In genomic region chr1:247156787-247157232, GRCh38 we compare ENCODE assay signal across 26 cellular contexts. TPM values are rescaled to one million over a fixed set of nuclear protein-coding genes. Genes with fewer than 3 reads are reported as not detected.
DNase-seq lines count a peak whose midpoint lies in the region; ATAC-seq, FAIRE-seq and TF ChIP-seq lines count a peak whose summit lies in the region.
"Had no signal": no experiment of that assay in that cellular context is flagged by ENCODE, and none has a peak within 500 bp of the region (broad histone marks: within the 10 kb centered on the region; RNA-seq: fewer than 3 reads in every experiment).

No MANE protein-coding gene starts in this region.

- H3K27ac ChIP-seq in CD8-positive, alpha-beta T cell (ENCODE audit: low read depth, low read length) = no peak overlapping the region
- H3K27ac ChIP-seq in HUES6 (ENCODE audit: low read depth, low read length) (no peak overlapping the region), kidney (ENCODE audit: low read depth in 2 of 2, low read length in 2 of 2) (no peak overlapping the region)
- H3K27ac ChIP-seq: body of pancreas, gastrocnemius medialis, KMS-11, parathyroid adenoma, sigmoid colon, tibial artery, VCaP had no signal

- intact Hi-C loops in CD8-positive, alpha-beta T cell (cut with DNase I, micrococcal nuclease) = no loop called here
- intact Hi-C loops in kidney (cut with DNase I) = no loop called here

- in situ Hi-C loops in astrocyte of the spinal cord (cut with HindIII; ENCODE audit: low sequenced_read_pairs) = no loop called here

- CTCF ChIA-PET in CD8-positive, alpha-beta T cell (lab: Charles Lee) = no interaction called here

- peaks cover 65% of the 10 kb centered on the region for H3K9me3 Mint-ChIP-seq in CD8-positive, alpha-beta T cell
- peaks cover 76% of the 10 kb centered on the region for H3K9me3 Mint-ChIP-seq in T-helper 2 cell treated with Interferon-gamma antibody and Interleukin-4, amounts not matched to agents 5 μg/mL and 100 μg/mL, for 36 hours

- no peak overlapping the region for H3K27ac Mint-ChIP-seq in CD8-positive, alpha-beta T cell
- H3K27ac Mint-ChIP-seq in T-helper 2 cell treated with Interferon-gamma antibody and Interleukin-4, amounts not matched to agents 5 μg/mL and 100 μg/mL, for 36 hours = no peak overlapping the region
- H3K27ac Mint-ChIP-seq: mesothelial cell of epicardium, nephron had no signal

- no peak overlapping the region for H3K9ac ChIP-seq in HUES6 (ENCODE audit: low read length)
- no peak overlapping the region for H3K9ac ChIP-seq in kidney (ENCODE audit: low read length in 2 of 2)
- H3K9ac ChIP-seq: KMS-11, parathyroid adenoma had no signal

- no peaks in the 10 kb centered on the region for H3K27me3 Mint-ChIP-seq in CD8-positive, alpha-beta T cell (ENCODE audit: low read depth)
- no peaks in the 10 kb centered on the region for H3K27me3 Mint-ChIP-seq in T-helper 2 cell treated with Interferon-gamma antibody and Interleukin-4, amounts not matched to agents 5 μg/mL and 100 μg/mL, for 36 hours (ENCODE audit: low read depth)

- DNase-seq in CD8-positive, alpha-beta T cell = no peak
- DNase-seq in astrocyte of the spinal cord (ENCODE audit: low read depth, low spot score) = peak; percentile 5
- peak; percentile 5 for DNase-seq in left kidney (ENCODE audit: low read depth, low spot score)
- no peak for DNase-seq in T-helper 2 cell treated with Interferon-gamma antibody and Interleukin-4, amounts not matched to agents 5 μg/mL and 100 μg/mL, for 36 hours (ENCODE audit: low spot score)
- DNase-seq in stimulated activated CD4-positive, alpha-beta T cell treated with anti-CD3 and anti-CD28 coated beads, Interleukin-4, amount 100 ng/mL, for 24 hours = no peak
- DNase-seq in kidney = no peak
- DNase-seq: activated CD4-positive, alpha-beta T cell treated with anti-CD3 and anti-CD28 coated beads, Interleukin-2, amount 50 U/mL, for 4 hours; activated naive CD4-positive, alpha-beta T cell treated with anti-CD3 and anti-CD28 coated beads, Interleukin-2, amount 50 U/mL, for 16 hours; body of pancreas; Caco-2; gastrocnemius medialis; left cardiac atrium; NCI-H1105 treated with DMSO at 0.1 percent for 48 hours; NCI-H2171; NCI-H748 treated with DMSO at 0.1 percent for 48 hours; SIG-M5; sigmoid colon; stimulated activated naive CD4-positive, alpha-beta T cell treated with Interleukin-2 at 50 U/mL for 16 hours; tibial artery had no signal

- no peaks in the 10 kb centered on the region for H3K4me1 ChIP-seq in CD8-positive, alpha-beta T cell (ENCODE audit: insufficient read depth, low read length)
- H3K4me1 ChIP-seq in HUES6 (ENCODE audit: control insufficient read depth, insufficient read depth, low read length) = no peaks in the 10 kb centered on the region
- no peaks in the 10 kb centered on the region for H3K4me1 ChIP-seq in kidney (ENCODE audit: control insufficient read depth in 1 of 2, insufficient read depth in 1 of 2, low read depth in 1 of 2, low read length in 2 of 2)
- H3K4me1 ChIP-seq: body of pancreas, Caco-2, gastrocnemius medialis, parathyroid adenoma, sigmoid colon, tibial artery had no signal

- no peak for FAIRE-seq in kidney (lab: Jason Lieb, UNC)

- no peak for ATAC-seq in CD8-positive, alpha-beta T cell
- ATAC-seq in GM21576 (IDR thresholded peaks at IDR 0.05; ENCODE audit: unreplicated experiment) = no peak
- ATAC-seq: body of pancreas, gastrocnemius medialis, left cardiac atrium had no signal

- no peaks in the 10 kb centered on the region for H3K27me3 ChIP-seq in CD8-positive, alpha-beta T cell (ENCODE audit: insufficient read depth, low read length)
- H3K27me3 ChIP-seq in HUES6 (ENCODE audit: control insufficient read depth, insufficient read depth, low read length) = no peaks in the 10 kb centered on the region
- H3K27me3 ChIP-seq: body of pancreas, gastrocnemius medialis, sigmoid colon, tibial artery had no signal

- H3K36me3 ChIP-seq in CD8-positive, alpha-beta T cell (ENCODE audit: insufficient read depth, low read length) = peaks cover 38% of the 10 kb centered on the region
- H3K36me3 ChIP-seq in HUES6 (ENCODE audit: control insufficient read depth, insufficient read depth, low read length) (peaks cover 83% of the 10 kb centered on the region), kidney (ENCODE audit: control insufficient read depth in 1 of 2, insufficient read depth in 2 of 2, low read length in 2 of 2) (peaks cover 24 to 30% of the 10 kb centered on the region in 2 donors)

- POLR2A ChIA-PET in CD8-positive, alpha-beta T cell (lab: Charles Lee) = no interaction called here

- no peak for TF ChIP-seq CTCF in CD8-positive, alpha-beta T cell (IDR thresholded peaks at IDR 0.05)
- TF ChIP-seq CTCF in astrocyte of the spinal cord (IDR thresholded peaks at IDR 0.05; ENCODE audit: low read depth, low read length) (no peak), kidney (IDR thresholded peaks at IDR 0.05; ENCODE audit: borderline replicate concordance, extremely low read depth, insufficient read depth) (no peak)

- peak overlapping the region; percentile 5 for H3K4me3 ChIP-seq in CD8-positive, alpha-beta T cell (ENCODE audit: low read depth, low read length)
- H3K4me3 ChIP-seq in HUES6 (ENCODE audit: low read depth, low read length) (0 out of 2 replicates have a peak overlapping the region, but pooled peaks have one; percentile 31), astrocyte of the spinal cord (ENCODE audit: low read depth, low read length) (no peak overlapping the region), kidney (ENCODE audit: low read length in 2 of 2) (peak overlapping the region in 1 of 2 donors; percentile 12)
- H3K4me3 ChIP-seq: body of pancreas, sigmoid colon, tibial artery had no signal

- H3K9me3 ChIP-seq in CD8-positive, alpha-beta T cell (ENCODE audit: low read length) = peaks cover 59% of the 10 kb centered on the region
- H3K9me3 ChIP-seq in HUES6 (ENCODE audit: control insufficient read depth, insufficient read depth, low read depth, low read length) = peaks cover 90% of the 10 kb centered on the region
- H3K9me3 ChIP-seq in kidney (ENCODE audit: control insufficient read depth in 1 of 2, low read length in 2 of 2) = peaks cover 27 to 67% of the 10 kb centered on the region in 2 donors

- H3K4me3 Mint-ChIP-seq in CD8-positive, alpha-beta T cell = no peak overlapping the region
- H3K4me3 Mint-ChIP-seq in T-helper 2 cell treated with Interferon-gamma antibody and Interleukin-4, amounts not matched to agents 5 μg/mL and 100 μg/mL, for 36 hours = no peak overlapping the region
- H3K4me3 Mint-ChIP-seq: mesothelial cell of epicardium, nephron had no signal

- H3K36me3 Mint-ChIP-seq in CD8-positive, alpha-beta T cell = peaks cover 86% of the 10 kb centered on the region
- H3K36me3 Mint-ChIP-seq in T-helper 2 cell treated with Interferon-gamma antibody and Interleukin-4, amounts not matched to agents 5 μg/mL and 100 μg/mL, for 36 hours (ENCODE audit: low read depth) = peaks cover 82% of the 10 kb centered on the region

- peaks cover 2% of the 10 kb centered on the region for H3K4me1 Mint-ChIP-seq in CD8-positive, alpha-beta T cell (ENCODE audit: low read depth)
- no peaks in the 10 kb centered on the region for H3K4me1 Mint-ChIP-seq in T-helper 2 cell treated with Interferon-gamma antibody and Interleukin-4, amounts not matched to agents 5 μg/mL and 100 μg/mL, for 36 hours (ENCODE audit: low read depth)
- H3K4me1 Mint-ChIP-seq: mesothelial cell of epicardium, nephron had no signal

RNA-seq across cellular contexts. Expression of gene ZNF124, which starts 15.0 kb away (rescaled TPM):
- total RNA-seq in CD8-positive, alpha-beta T cell = 10 to 100 TPM; 22.4 to 23.4 TPM
- 45.7 TPM for total RNA-seq in kidney
- 2.5 TPM for polyA plus RNA-seq in kidney (ENCODE audit: insufficient read depth, low read depth, low replicate concordance)

RNA-seq across cellular contexts. Expression of gene ZNF669, which starts 52.7 kb away (rescaled TPM):
- 10 to 100 TPM; 15.5 to 23.2 TPM for total RNA-seq in CD8-positive, alpha-beta T cell
- total RNA-seq in kidney = 7.8 TPM
- 4.2 TPM for polyA plus RNA-seq in kidney (ENCODE audit: insufficient read depth, low read depth, low replicate concordance)

Comparison
In these comparisons a context has a peak if more than half of its experiments do, and no peak if none do; other contexts are left out.
1. DNase-seq: peak in astrocyte of the spinal cord (single experiment) and left kidney (single experiment); none in CD8-positive, alpha-beta T cell (0 of 7), T-helper 2 cell treated with Interferon-gamma antibody and Interleukin-4, amounts not matched to agents 5 μg/mL and 100 μg/mL, for 36 hours (single experiment), stimulated activated CD4-positive, alpha-beta T cell treated with anti-CD3 and anti-CD28 coated beads, Interleukin-4, amount 100 ng/mL, for 24 hours (single experiment) and kidney (single experiment).